1 cellular context compared by ENCODE assay signal in the genomic region with DNA sequence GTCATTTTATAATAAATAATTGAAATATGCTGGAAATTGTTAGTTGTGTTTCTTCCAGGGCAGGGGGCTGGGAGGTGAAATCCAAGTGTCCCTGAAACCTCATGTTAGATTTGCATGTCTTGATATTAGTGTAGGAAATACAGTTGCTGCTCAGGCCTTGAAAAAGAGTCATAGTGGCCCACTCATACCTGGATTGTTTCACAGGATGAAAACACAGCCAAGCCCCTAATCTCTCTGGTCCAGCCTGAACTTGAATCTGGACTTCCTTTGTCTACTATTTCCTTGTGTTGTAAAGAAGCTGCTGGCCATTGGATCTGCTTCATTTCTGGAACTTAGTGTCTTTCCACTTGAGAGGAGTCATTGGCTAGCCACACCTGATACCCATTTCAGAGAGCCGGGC.
TF ChIP-seq lines count a peak whose summit lies in the region.

No MANE protein-coding gene starts in this region.

TF ChIP-seq in K562, 482 proteins besides CTCF, POLR2A, EP300 and RAD21 (continued from another document):
- TF ChIP-seq MBD2 (IDR thresholded peaks at IDR 0.05; ENCODE audit: borderline replicate concordance, low read depth) = no peak
- TF ChIP-seq, protein P1, sequence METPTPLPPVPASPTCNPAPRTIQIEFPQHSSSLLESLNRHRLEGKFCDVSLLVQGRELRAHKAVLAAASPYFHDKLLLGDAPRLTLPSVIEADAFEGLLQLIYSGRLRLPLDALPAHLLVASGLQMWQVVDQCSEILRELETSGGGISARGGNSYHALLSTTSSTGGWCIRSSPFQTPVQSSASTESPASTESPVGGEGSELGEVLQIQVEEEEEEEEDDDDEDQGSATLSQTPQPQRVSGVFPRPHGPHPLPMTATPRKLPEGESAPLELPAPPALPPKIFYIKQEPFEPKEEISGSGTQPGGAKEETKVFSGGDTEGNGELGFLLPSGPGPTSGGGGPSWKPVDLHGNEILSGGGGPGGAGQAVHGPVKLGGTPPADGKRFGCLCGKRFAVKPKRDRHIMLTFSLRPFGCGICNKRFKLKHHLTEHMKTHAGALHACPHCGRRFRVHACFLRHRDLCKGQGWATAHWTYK (CRISPR knock-in tag; IDR thresholded peaks at IDR 0.05) = no peak
- TF ChIP-seq MAFF (IDR thresholded peaks at IDR 0.05; ENCODE audit: low read length) = no peak
- TF ChIP-seq PTRF (tag; IDR thresholded peaks at IDR 0.05) = no peak
- no peak for TF ChIP-seq POLR3A (IDR thresholded peaks at IDR 0.05; ENCODE audit: borderline replicate concordance, extremely low read depth, insufficient read depth, insufficient read length)
- TF ChIP-seq HMGN3 (IDR thresholded peaks at IDR 0.05; ENCODE audit: borderline replicate concordance, extremely low read depth, insufficient read length, low read depth, low read length) = no peak
- TF ChIP-seq ZNF57 (CRISPR knock-in tag; IDR thresholded peaks at IDR 0.05) = no peak
- no peak for TF ChIP-seq NFXL1 (CRISPR knock-in tag; IDR thresholded peaks at IDR 0.05)
- no peak for TF ChIP-seq ZKSCAN1 (IDR thresholded peaks at IDR 0.05; ENCODE audit: low read depth, low read length)
- TF ChIP-seq ERF (CRISPR knock-in tag; IDR thresholded peaks at IDR 0.05) = no peak
TF ChIP-seq in K562: peak in this region for 0.
